9 cellular contexts compared by ENCODE assay signal in the genomic region with DNA sequence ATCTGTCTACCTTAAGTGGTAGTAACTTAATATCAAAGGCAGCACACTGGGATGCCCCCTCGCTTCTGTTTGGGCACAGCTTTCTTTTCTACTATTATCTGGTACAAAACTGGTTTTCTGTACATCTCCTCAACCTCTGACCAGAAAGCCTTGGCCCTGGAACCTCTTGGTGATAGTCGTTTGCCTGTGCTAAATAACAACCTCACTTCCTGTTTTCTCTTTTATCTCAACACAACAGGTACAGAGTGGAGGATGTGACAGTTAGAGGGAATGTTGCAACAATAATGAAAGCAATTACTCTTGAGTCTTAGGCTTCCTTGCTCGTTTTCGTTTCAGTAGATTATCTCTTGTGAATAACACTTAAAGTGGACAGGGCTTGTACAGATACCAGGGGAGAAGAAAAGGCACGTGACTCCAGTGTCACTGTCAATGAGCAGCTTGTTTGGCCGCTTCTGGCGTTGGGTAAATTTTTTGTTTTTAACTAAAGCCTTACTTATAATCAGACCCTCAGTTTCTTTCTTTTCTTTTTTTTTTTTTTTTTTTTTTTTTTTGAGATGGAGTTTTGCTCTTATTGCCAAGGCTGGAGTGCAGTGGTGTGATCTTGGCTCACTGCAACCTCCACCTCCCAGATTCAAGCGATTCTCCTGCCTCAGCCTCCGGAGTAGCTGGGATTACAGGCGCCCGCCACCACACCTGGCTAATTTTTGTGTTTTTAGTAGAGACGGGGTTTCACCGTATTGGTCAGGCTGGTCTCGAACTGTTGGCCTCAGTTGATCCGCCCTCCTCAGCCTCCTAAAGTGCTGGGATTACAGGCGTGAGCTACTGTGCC. TPM values are rescaled to one million over a fixed set of nuclear protein-coding genes. Genes with fewer than 3 reads are reported as not detected.
DNase-seq lines count a peak whose midpoint lies in the region; ATAC-seq, FAIRE-seq and TF ChIP-seq lines count a peak whose summit lies in the region.
"Not testable (repeated sequence)": the region's sequence is repeated elsewhere in the genome, so short reads cannot be mapped to it uniquely, and the experiment has no call there.
"Had no signal": no experiment of that assay in that cellular context is flagged by ENCODE, and none has a peak within 500 bp of the region (broad histone marks: within the 10 kb centered on the region; RNA-seq: fewer than 3 reads in every experiment).

No MANE protein-coding gene starts in this region.

- ATAC-seq in T-cell (replicated peaks in 1 of 4): peak; percentile 82 to 94 (median 88)
- peak; percentile 50 to 55 for ATAC-seq in activated naive CD4-positive, alpha-beta T cell treated with anti-CD3 and anti-CD28 coated beads, Interleukin-2, amount 50 U/mL, for 72 hours

- POLR2A ChIA-PET in T-cell (lab: Charles Lee): interaction anchor here in 1 of 2 donors (0.6 kb wide), 2 partner anchors 9 to 42 kb away, joined by 4 to 8 read pairs; no protein-coding TSS in a partner anchor
- POLR2A ChIA-PET in activated CD4-positive, alpha-beta memory T cell treated with anti-CD3 and anti-CD28 coated beads, Interleukin-2, amount 10 ng/mL, durations not matched to agents 7 days and 5 days (lab: Charles Lee): interaction anchor here (0.9 to 11.9 kb wide), 15 partner anchors 9 to 107 kb away, joined by 3 to 106 read pairs (median 4); partner anchors contain the start of genes GALM, HNRNPLL and SRSF7

- FAIRE-seq in small intestine (lab: Jason Lieb, UNC): not testable (repeated sequence)

- whole genome bisulfite sequencing in small intestine, 3 donors: 80 to 82% (median 81%) methylated on average over 16 of the region's 16 CpGs

- H3K4me3 Mint-ChIP-seq in T-cell: peak overlapping the region; percentile 53 to 67 (median 60)
- peak overlapping the region; percentile 64 for H3K4me3 Mint-ChIP-seq in activated CD4-positive, alpha-beta memory T cell treated with anti-CD3 and anti-CD28 coated beads, Interleukin-2, amount 10 ng/mL, durations not matched to agents 7 days and 5 days

- H3K36me3 ChIP-seq in small intestine (ENCODE audit: control insufficient read depth in 2 of 2, insufficient read depth in 2 of 2, low read length in 2 of 2): not testable (repeated sequence)

- not testable (repeated sequence) for TF ChIP-seq POLR2A in erythroblast (IDR thresholded peaks at IDR 0.05; ENCODE audit: low read length)

- H3K27ac ChIP-seq in small intestine (ENCODE audit: low read depth in 1 of 2, low read length in 1 of 2): peak overlapping the region; percentile 48 to 85

- DNase-seq in AML-193 (lab: John Stamatoyannopoulos, UW) (peak; percentile 32 to 45), NOMO-1 (lab: John Stamatoyannopoulos, UW; ENCODE audit: unreplicated experiment in 2 of 2) (peak; percentile 64 to 88), T-cell (peak in 9 of 34 experiments; percentile 5 to 34 (median 21)), erythroblast (lab: John Stamatoyannopoulos, UW) (peak; percentile 49 to 80)
- DNase-seq in Jurkat, Clone E6-1 (ENCODE audit: low read depth, low spot score): peak; percentile 79
- DNase-seq in activated CD4-positive, alpha-beta memory T cell treated with anti-CD3 and anti-CD28 coated beads, Interleukin-2, amount 10 ng/mL, durations not matched to agents 7 days and 5 days; activated naive CD4-positive, alpha-beta T cell treated with anti-CD3 and anti-CD28 coated beads, Interleukin-2, amount 50 U/mL, for 72 hours (ENCODE audit: low spot score in 2 of 2); small intestine: not testable (repeated sequence)

- H3K9me3 Mint-ChIP-seq in T-cell: not testable (repeated sequence)
- peaks cover 16% of the 10 kb centered on the region for H3K9me3 Mint-ChIP-seq in activated CD4-positive, alpha-beta memory T cell treated with anti-CD3 and anti-CD28 coated beads, Interleukin-2, amount 10 ng/mL, durations not matched to agents 7 days and 5 days
- peaks cover 4 to 18% of the 10 kb centered on the region in 2 donors for H3K9me3 Mint-ChIP-seq in activated naive CD4-positive, alpha-beta T cell treated with anti-CD3 and anti-CD28 coated beads, Interleukin-2, amount 50 U/mL, for 72 hours

- peak overlapping the region; percentile 93 to 95 for H3K27ac Mint-ChIP-seq in T-cell
- peak overlapping the region; percentile 100 for H3K27ac Mint-ChIP-seq in activated CD4-positive, alpha-beta memory T cell treated with anti-CD3 and anti-CD28 coated beads, Interleukin-2, amount 10 ng/mL, durations not matched to agents 7 days and 5 days
- peak overlapping the region; percentile 81 to 93 for H3K27ac Mint-ChIP-seq in activated naive CD4-positive, alpha-beta T cell treated with anti-CD3 and anti-CD28 coated beads, Interleukin-2, amount 50 U/mL, for 72 hours

- H3K36me3 Mint-ChIP-seq in T-cell: not testable (repeated sequence)
- H3K36me3 Mint-ChIP-seq in activated CD4-positive, alpha-beta memory T cell treated with anti-CD3 and anti-CD28 coated beads, Interleukin-2, amount 10 ng/mL, durations not matched to agents 7 days and 5 days (ENCODE audit: low read depth): peaks cover 25% of the 10 kb centered on the region
- peaks cover 5 to 20% of the 10 kb centered on the region in 2 donors for H3K36me3 Mint-ChIP-seq in activated naive CD4-positive, alpha-beta T cell treated with anti-CD3 and anti-CD28 coated beads, Interleukin-2, amount 50 U/mL, for 72 hours

- CTCF ChIA-PET in T-cell (lab: Charles Lee): interaction anchor here in 1 of 2 donors (0.6 to 0.7 kb wide), 3 partner anchors 61 to 347 kb away, joined by 3 to 6 read pairs (median 5); no protein-coding TSS in a partner anchor
- CTCF ChIA-PET in activated CD4-positive, alpha-beta memory T cell treated with anti-CD3 and anti-CD28 coated beads, Interleukin-2, amount 10 ng/mL, durations not matched to agents 7 days and 5 days (lab: Charles Lee): interaction anchor here (0.7 to 3.3 kb wide), 4 partner anchors 22 to 43 kb away, joined by 3 to 13 read pairs (median 3); partner anchors contain the start of gene GALM

- H3K4me1 ChIP-seq in small intestine (ENCODE audit: control insufficient read depth in 2 of 2, insufficient read depth in 1 of 2, low read depth in 1 of 2, low read length in 1 of 2): not testable (repeated sequence)

- H3K4me3 ChIP-seq in Jurkat, Clone E6-1 (ENCODE audit: low read length): peak overlapping the region; percentile 15; the same call in 1 of the 2 replicates
- H3K4me3 ChIP-seq in small intestine (ENCODE audit: low read depth in 1 of 2, low read length in 2 of 2): not testable (repeated sequence)

- not testable (repeated sequence) for H3K27me3 ChIP-seq in small intestine (ENCODE audit: control insufficient read depth in 2 of 2, insufficient read depth in 2 of 2, low read length in 2 of 2)

- not testable (repeated sequence) for H3K27me3 Mint-ChIP-seq in T-cell; activated CD4-positive, alpha-beta memory T cell treated with anti-CD3 and anti-CD28 coated beads, Interleukin-2, amount 10 ng/mL, durations not matched to agents 7 days and 5 days

- not testable (repeated sequence) for H3K9me3 ChIP-seq in small intestine (ENCODE audit: control insufficient read depth, low read depth)

- peaks cover 24 to 43% (median 27%) of the 10 kb centered on the region in 3 donors for H3K4me1 Mint-ChIP-seq in T-cell
- H3K4me1 Mint-ChIP-seq in activated CD4-positive, alpha-beta memory T cell treated with anti-CD3 and anti-CD28 coated beads, Interleukin-2, amount 10 ng/mL, durations not matched to agents 7 days and 5 days: peaks cover 64% of the 10 kb centered on the region

RNA-seq across cellular contexts. Expression of gene GALM, which starts 22.0 kb away (rescaled TPM):
- not detected for polyA plus RNA-seq in Jurkat, Clone E6-1 (2012; ENCODE audit: insufficient read depth, insufficient read length)
- 10 to 100 TPM; 14.3 to 29.4 (median 17.3) TPM for total RNA-seq in T-cell
- 10 to 100 TPM; 94.7 to 97.4 TPM for total RNA-seq in activated CD4-positive, alpha-beta memory T cell treated with anti-CD3 and anti-CD28 coated beads, Interleukin-2, amount 10 ng/mL, durations not matched to agents 7 days and 5 days
- 10 to 100 TPM; 16.1 to 45.0 TPM for total RNA-seq in activated naive CD4-positive, alpha-beta T cell treated with anti-CD3 and anti-CD28 coated beads, Interleukin-2, amount 50 U/mL, for 72 hours
- 100 to 1,000 TPM in 1 of 3 donors, 10 to 100 TPM in 2; 48.6 to 148 (median 74.6) TPM for polyA plus RNA-seq in small intestine
- polyA plus RNA-seq: neural cell had no signal

RNA-seq across cellular contexts. Expression of gene HNRNPLL, which starts 41.2 kb away (rescaled TPM):
- 23.1 TPM for polyA plus RNA-seq in Jurkat, Clone E6-1 (2012; ENCODE audit: insufficient read depth, insufficient read length)
- total RNA-seq in T-cell: 10 to 100 TPM; 28.1 to 69.0 (median 35.2) TPM
- total RNA-seq in activated CD4-positive, alpha-beta memory T cell treated with anti-CD3 and anti-CD28 coated beads, Interleukin-2, amount 10 ng/mL, durations not matched to agents 7 days and 5 days: 100 to 1,000 TPM; 104 to 119 TPM
- total RNA-seq in activated naive CD4-positive, alpha-beta T cell treated with anti-CD3 and anti-CD28 coated beads, Interleukin-2, amount 50 U/mL, for 72 hours: 10 to 100 TPM; 49.1 to 61.8 TPM
- polyA plus RNA-seq in small intestine: 10 to 100 TPM; 17.3 to 19.9 (median 19.4) TPM
